In genomic region chr9:105244996-105245719, GRCh38 we compare ENCODE assay signal across 8 cellular contexts. TPM values are rescaled to one million over a fixed set of nuclear protein-coding genes. Genes with fewer than 3 reads are reported as not detected.
DNase-seq lines count a peak whose midpoint lies in the region; ATAC-seq and TF ChIP-seq lines count a peak whose summit lies in the region.

No MANE protein-coding gene starts in this region.

- no peaks in the 10 kb centered on the region for H3K36me3 ChIP-seq in left lung

- peak overlapping the region; percentile 87 for H3K27ac ChIP-seq in cingulate gyrus (ENCODE audit: low read depth, low read length)
- peak overlapping the region; percentile 85 to 86 for H3K27ac ChIP-seq in left lung

- ATAC-seq in HG02763 (IDR thresholded peaks at IDR 0.05; ENCODE audit: unreplicated experiment) = peak; percentile 22
- ATAC-seq in activated CD4-positive, alpha-beta T cell treated with anti-CD3 and anti-CD28 coated beads for 36 hours = peak; percentile 9
- ATAC-seq in left lung = peak; percentile 70

- H3K36me3 Mint-ChIP-seq in activated CD4-positive, alpha-beta T cell treated with anti-CD3 and anti-CD28 coated beads for 36 hours (ENCODE audit: low read depth) = no peaks in the 10 kb centered on the region

- peaks cover 8% of the 10 kb centered on the region for H3K27me3 Mint-ChIP-seq in activated CD4-positive, alpha-beta T cell treated with anti-CD3 and anti-CD28 coated beads for 36 hours

- peak overlapping the region; percentile 77 for H3K27ac Mint-ChIP-seq in activated CD4-positive, alpha-beta T cell treated with anti-CD3 and anti-CD28 coated beads for 36 hours

- CTCF ChIA-PET in activated CD4-positive, alpha-beta T cell treated with anti-CD3 and anti-CD28 coated beads for 36 hours (lab: Charles Lee) = interaction anchor here (0.6 to 1.6 kb wide), 4 partner anchors 25 to 152 kb away, joined by 3 to 4 read pairs (median 3); no protein-coding TSS in a partner anchor

- no peaks in the 10 kb centered on the region for H3K27me3 ChIP-seq in left lung

- no peaks in the 10 kb centered on the region for H3K9me3 Mint-ChIP-seq in activated CD4-positive, alpha-beta T cell treated with anti-CD3 and anti-CD28 coated beads for 36 hours (ENCODE audit: low read depth)

- peak overlapping the region; percentile 86 for H3K4me3 Mint-ChIP-seq in activated CD4-positive, alpha-beta T cell treated with anti-CD3 and anti-CD28 coated beads for 36 hours

- peaks cover 11 to 41% of the 10 kb centered on the region in 2 donors for H3K4me1 ChIP-seq in left lung

- peak overlapping the region; percentile 68 to 82 for H3K4me3 ChIP-seq in left lung

- intact Hi-C loops in activated CD4-positive, alpha-beta T cell treated with anti-CD3 and anti-CD28 coated beads for 36 hours (cut with DNase I, micrococcal nuclease) = loop anchor here (1.0 to 10.0 kb wide), 17 partner anchors 54 to 1150 kb away; partner anchors contain the start of genes FSD1L (in 2 of the 2), TMEM38B (in 2 of the 2), FKTN (in 1 of the 2) and NIPSNAP3A (in 1 of the 2)
- intact Hi-C loops in left lung (cut with DNase I) = no loop called here

- peak; percentile 15 for DNase-seq in NCI-H1694 treated with DMSO at 0.1 percent for 48 hours (lab: John Stamatoyannopoulos, UW)
- DNase-seq in activated CD4-positive, alpha-beta T cell treated with anti-CD3 and anti-CD28 coated beads for 36 hours = peak; percentile 64
- peak; percentile 73 to 89 for DNase-seq in left lung
- peak; percentile 5 for DNase-seq in stimulated activated CD4-positive, alpha-beta T cell treated with anti-CD3 and anti-CD28 coated beads, Interleukin-2, amount 100 ng/mL, for 4 hours (ENCODE audit: low read depth)
- DNase-seq in NCI-H226 = no peak

- POLR2A ChIA-PET in activated CD4-positive, alpha-beta T cell treated with anti-CD3 and anti-CD28 coated beads for 36 hours (lab: Charles Lee) = no interaction called here

- H3K9me3 ChIP-seq in left lung = no peaks in the 10 kb centered on the region

- 0 out of 3 replicates have a peak, but pooled peaks have one; percentile 23 for TF ChIP-seq CTCF in GM12872 (IDR thresholded peaks at IDR 0.05; ENCODE audit: insufficient read depth, low read depth, low read length)
- TF ChIP-seq CTCF in left lung (IDR thresholded peaks at IDR 0.05) = no peak

- peaks cover 22% of the 10 kb centered on the region for H3K4me1 Mint-ChIP-seq in activated CD4-positive, alpha-beta T cell treated with anti-CD3 and anti-CD28 coated beads for 36 hours

RNA-seq across cellular contexts. Expression of gene SLC44A1, which starts 0.7 kb away (rescaled TPM):
- 10 to 100 TPM in 1 of 2 experiments, 1 to 10 TPM in 1; 9.7 to 10.4 TPM for total RNA-seq in activated CD4-positive, alpha-beta T cell treated with anti-CD3 and anti-CD28 coated beads for 36 hours
- 10 to 100 TPM; 58.0 to 73.5 TPM for total RNA-seq in left lung

Comparison
In these comparisons a context has a peak if more than half of its experiments do, and no peak if none do; other contexts are left out.
1. ATAC-seq: peak in every context shown above with its lines; median percentile 70 in left lung; 22 in HG02763; 9 in activated CD4-positive, alpha-beta T cell treated with anti-CD3 and anti-CD28 coated beads for 36 hours.
2. RNA of gene SLC44A1, which starts 0.7 kb away (total RNA-seq): 58.0 to 73.5 TPM in left lung; 9.7 to 10.4 TPM in activated CD4-positive, alpha-beta T cell treated with anti-CD3 and anti-CD28 coated beads for 36 hours; every median in the first group is over 4 times any median in the second.
3. intact Hi-C loops: an anchor here in activated CD4-positive, alpha-beta T cell treated with anti-CD3 and anti-CD28 coated beads for 36 hours (1.0 to 10.0 kb wide); none called in left lung.